In the genomic region with DNA sequence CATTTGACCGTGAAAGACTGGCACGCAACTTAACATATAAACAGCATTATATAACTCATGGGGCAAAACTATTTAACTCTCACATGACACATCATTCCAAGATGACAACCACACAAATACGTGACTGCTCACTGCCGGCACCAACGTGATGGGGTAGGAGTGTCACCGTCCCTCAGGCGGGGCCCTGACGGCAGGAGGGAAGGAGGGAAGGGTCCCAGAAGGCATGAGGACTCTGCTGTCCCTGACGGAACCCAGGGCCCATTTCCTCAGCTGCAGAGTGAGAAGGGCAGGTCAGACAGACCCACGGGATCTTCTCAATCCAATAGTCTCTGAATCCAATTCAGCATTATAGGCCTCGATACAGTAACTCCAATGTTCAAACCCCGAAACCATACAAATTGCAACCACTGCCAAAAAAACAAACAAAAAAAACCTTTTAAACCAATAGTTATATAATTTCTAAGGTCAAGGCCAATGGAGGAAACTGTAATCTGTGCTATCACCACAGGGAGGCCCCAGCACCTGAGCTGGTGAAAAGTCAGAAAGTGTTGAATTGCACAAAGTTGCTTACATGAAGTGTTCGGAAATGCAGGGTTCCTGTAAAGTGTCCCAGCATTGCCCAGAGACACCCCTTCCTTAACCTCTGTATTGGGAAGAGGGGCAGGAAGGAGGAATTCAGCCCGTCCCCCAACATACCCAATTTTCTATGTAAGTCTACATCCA, we compare ENCODE assay signal across 8 cellular contexts.
DNase-seq lines count a peak whose midpoint lies in the region; ATAC-seq, FAIRE-seq and TF ChIP-seq lines count a peak whose summit lies in the region.

No MANE protein-coding gene starts in this region.

- intact Hi-C loops in OCI-LY7 (cut with micrococcal nuclease; ENCODE audit: unreplicated experiment), result loop anchor here (1.0 kb wide), 2 partner anchors 138 to 375 kb away; a partner anchor contains a TSS

- FAIRE-seq in small intestine (lab: Jason Lieb, UNC), result no peak

- H3K27ac ChIP-seq in OCI-LY7 (ENCODE audit: low read depth, low read length, poor library complexity, severe bottlenecking) (no peak overlapping the region), small intestine (ENCODE audit: low read depth in 1 of 2, low read length in 1 of 2) (no peak overlapping the region)

- peak; percentile 83 for TF ChIP-seq CTCF in OCI-LY7 (conservative IDR thresholded peaks at IDR 0.05; ENCODE audit: low read length)
- peak; percentile 60 for TF ChIP-seq CTCF in fibroblast of pulmonary artery (IDR thresholded peaks at IDR 0.05; ENCODE audit: low read length, missing control alignments)

- H4K20me1 ChIP-seq in OCI-LY7 (ENCODE audit: insufficient read depth, low read length), result no peaks in the 10 kb centered on the region

- H3K4me1 ChIP-seq in OCI-LY7 (ENCODE audit: insufficient read depth, low read length, poor library complexity, severe bottlenecking), result peaks cover 3% of the 10 kb centered on the region
- peaks cover 5 to 14% of the 10 kb centered on the region in 2 donors for H3K4me1 ChIP-seq in small intestine (ENCODE audit: control insufficient read depth in 2 of 2, insufficient read depth in 1 of 2, low read depth in 1 of 2, low read length in 1 of 2)

- no peak overlapping the region for H2AFZ ChIP-seq in OCI-LY7 (ENCODE audit: low read length)

- H3K9me2 ChIP-seq in OCI-LY7 (ENCODE audit: insufficient read depth, low read length), result no peaks in the 10 kb centered on the region

- BruUV-seq in OCI-LY7 (replicated peaks; lab: Mats Ljungman, UMichigan), result no TSS peak

- WGBS in small intestine, 3 donors, result 65 to 80% (median 70%) methylated on average over 14 of the region's 14 CpGs

- no peaks in the 10 kb centered on the region for H3K9me3 ChIP-seq in OCI-LY7 (ENCODE audit: low read length)
- no peaks in the 10 kb centered on the region for H3K9me3 ChIP-seq in small intestine (ENCODE audit: control insufficient read depth, low read depth)

- H3K4me3 ChIP-seq in OCI-LY7 (ENCODE audit: low read depth, low read length, poor library complexity, severe bottlenecking), result no peak overlapping the region
- no peak overlapping the region for H3K4me3 ChIP-seq in fibroblast of pulmonary artery (replicated peaks; ENCODE audit: low read depth, low read length)
- H3K4me3 ChIP-seq in small intestine (ENCODE audit: low read depth in 1 of 2, low read length in 2 of 2), result no peak overlapping the region

- H3K36me3 ChIP-seq in OCI-LY7 (ENCODE audit: insufficient read depth, low read length), result no peaks in the 10 kb centered on the region
- H3K36me3 ChIP-seq in small intestine (ENCODE audit: control insufficient read depth in 2 of 2, insufficient read depth in 2 of 2, low read length in 2 of 2), result no peaks in the 10 kb centered on the region

- POLR2A ChIA-PET in OCI-LY7 (lab: Charles Lee), result interaction anchor here (0.6 kb wide), 1 partner anchor 344 kb away, joined by 3 read pairs; no protein-coding TSS in a partner anchor

- CTCF ChIA-PET in OCI-LY7 (lab: Charles Lee; ENCODE audit: unreplicated experiment), result no interaction called here

- no peaks in the 10 kb centered on the region for H3K79me2 ChIP-seq in OCI-LY7 (ENCODE audit: insufficient read depth, low read depth, low read length)

- H3K27me3 ChIP-seq in small intestine (ENCODE audit: control insufficient read depth in 2 of 2, insufficient read depth in 2 of 2, low read length in 2 of 2), result no peaks in the 10 kb centered on the region

- no peak overlapping the region for H3K4me2 ChIP-seq in OCI-LY7 (ENCODE audit: low read length)

- DNase-seq in OCI-LY7 (ENCODE audit: low spot score), result peak; percentile 52
- DNase-seq in fibroblast of pulmonary artery (ENCODE audit: low read depth), result peak; percentile 47
- DNase-seq in small intestine, result peak; percentile 21
- DNase-seq in activated CD8-positive, alpha-beta memory T cell treated with anti-CD3 and anti-CD28 coated beads, Interleukin-2, amount 50 U/mL, for 48 hours, result no peak
- DNase-seq in NOMO-1 (lab: John Stamatoyannopoulos, UW; ENCODE audit: unreplicated experiment in 2 of 2), result no peak
- DNase-seq in NCI-H526 (lab: John Stamatoyannopoulos, UW), result no peak

- ATAC-seq in GM18498 (IDR thresholded peaks at IDR 0.05; ENCODE audit: unreplicated experiment), result peak; percentile 58
- ATAC-seq in GM18907 (IDR thresholded peaks at IDR 0.05; ENCODE audit: unreplicated experiment), result no peak

Comparison
In these comparisons a context has a peak if more than half of its experiments do, and no peak if none do; other contexts are left out.
1. DNase-seq: peak in OCI-LY7 (single experiment), fibroblast of pulmonary artery (single experiment) and small intestine (single experiment); none in activated CD8-positive, alpha-beta memory T cell treated with anti-CD3 and anti-CD28 coated beads, Interleukin-2, amount 50 U/mL, for 48 hours (single experiment), NOMO-1 (0 of 2) and NCI-H526 (0 of 2).